ENCODE assay signal across 19 cellular contexts in the genomic region with DNA sequence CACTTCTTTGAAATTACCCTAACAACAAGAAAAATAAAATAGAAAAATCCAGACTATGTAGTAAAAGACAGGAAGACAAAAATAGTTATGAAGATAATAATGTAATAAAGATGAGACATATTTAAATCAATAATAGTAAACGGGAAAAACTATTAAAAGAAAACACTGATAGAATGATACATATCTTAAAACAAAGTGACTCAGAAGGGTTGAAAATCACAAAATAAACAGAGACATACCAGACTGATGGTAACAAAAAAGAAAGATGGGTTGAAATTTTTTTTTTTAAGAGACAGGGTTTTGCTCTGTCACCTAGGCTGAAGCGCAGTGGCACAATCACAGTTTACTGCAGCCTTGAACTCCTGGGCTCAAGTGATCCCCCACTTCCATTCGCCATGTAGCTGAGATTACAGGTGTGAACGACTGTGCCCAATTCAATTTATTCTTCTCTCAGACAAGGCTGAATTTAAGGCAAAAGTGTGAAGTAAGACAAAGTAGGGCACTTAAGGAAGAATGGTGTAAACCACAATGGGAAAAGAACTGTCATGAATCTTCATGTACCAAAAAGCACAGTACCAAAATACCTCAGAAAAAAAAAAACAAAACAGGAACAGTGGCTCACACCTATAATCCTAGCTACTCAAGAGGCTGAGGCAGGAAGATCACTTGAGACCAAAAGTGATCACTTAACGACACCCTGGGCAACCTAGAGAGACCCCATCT.
"Had no signal": no experiment of that assay in that cellular context is flagged by ENCODE, and none has a peak within 500 bp of the region (broad histone marks: within the 10 kb centered on the region; RNA-seq: fewer than 3 reads in every experiment).

No MANE protein-coding gene starts in this region.

- H3K4me1 Mint-ChIP-seq: nephron progenitor cell had no signal

- H3K4me3 Mint-ChIP-seq: activated CD4-positive, alpha-beta T cell treated with anti-CD3 and anti-CD28 coated beads, Interleukin-2, amount 10 ng/mL, durations not matched to agents 7 days and 5 days; nephron progenitor cell; type B pancreatic cell had no signal

- H3K27ac ChIP-seq: breast epithelium, coronary artery, left lung, testis had no signal

- ATAC-seq: left lung had no signal

- H3K27ac Mint-ChIP-seq: activated CD4-positive, alpha-beta T cell treated with anti-CD3 and anti-CD28 coated beads, Interleukin-2, amount 10 ng/mL, durations not matched to agents 7 days and 5 days; nephron progenitor cell; progenitor cell of endocrine pancreas; type B pancreatic cell had no signal

- DNase-seq: activated CD4-positive, alpha-beta T cell treated with anti-CD3 and anti-CD28 coated beads, Interleukin-2, amount 10 ng/mL, durations not matched to agents 7 days and 5 days; activated CD8-positive, alpha-beta memory T cell treated with anti-CD3 and anti-CD28 coated beads, Interleukin-2, amount 50 U/mL, for 4 hours; activated effector memory CD4-positive, alpha-beta T cell treated with Interleukin-2 at 50 U/mL for 16 hours; activated naive CD4-positive, alpha-beta T cell treated with anti-CD3 and anti-CD28 coated beads, Interleukin-2, amount 50 U/mL, for 16 hours; activated T-cell treated with anti-CD3 and anti-CD28 coated beads, Interleukin-2, amount 50 U/mL, for 48 hours; erythroblast; foreskin melanocyte; left lung; nephron progenitor cell; occipital lobe; stimulated activated CD4-positive, alpha-beta T cell treated with anti-CD3 and anti-CD28 coated beads, Interleukin-12 subunit alpha, Interleukin-12 subunit beta, amount 100 ng/mL, for 4 hours; stimulated activated CD4-positive, alpha-beta T cell treated with anti-CD3 and anti-CD28 coated beads, Interleukin-2, amount 100 ng/mL, for 24 hours; T1000; testis had no signal

- H3K9me3 ChIP-seq: adrenal gland, left lung, testis had no signal

- H3K36me3 ChIP-seq: adrenal gland, breast epithelium, left lung had no signal

- H3K9me3 Mint-ChIP-seq: activated CD4-positive, alpha-beta T cell treated with anti-CD3 and anti-CD28 coated beads, Interleukin-2, amount 10 ng/mL, durations not matched to agents 7 days and 5 days had no signal

- H3K27me3 Mint-ChIP-seq: activated CD4-positive, alpha-beta T cell treated with anti-CD3 and anti-CD28 coated beads, Interleukin-2, amount 10 ng/mL, durations not matched to agents 7 days and 5 days; progenitor cell of endocrine pancreas; type B pancreatic cell had no signal

- H3K4me1 ChIP-seq: breast epithelium, left lung had no signal

- H3K27me3 ChIP-seq: adrenal gland, breast epithelium, left lung, testis had no signal

- H3K4me3 ChIP-seq: adrenal gland, breast epithelium, coronary artery, left lung, testis had no signal
